In genomic region chr20:49279677-49280462, GRCh38 we compare ENCODE assay signal across 8 cellular contexts. TPM values are rescaled to one million over a fixed set of nuclear protein-coding genes. Genes with fewer than 3 reads are reported as not detected.
A peak's percentile ranks its signal among the peaks of the same experiment; 100 is the strongest.
DNase-seq lines count a peak whose midpoint lies in the region; ATAC-seq and TF ChIP-seq lines count a peak whose summit lies in the region.

No MANE protein-coding gene starts in this region.

- CTCF ChIA-PET in CD4-positive, alpha-beta T cell (lab: Charles Lee), result no interaction called here

- POLR2A ChIA-PET in CD4-positive, alpha-beta T cell (lab: Charles Lee), result interaction anchor here (0.9 to 2.2 kb wide), 9 partner anchors 8 to 234 kb away, joined by 3 to 15 read pairs (median 3); partner anchors contain the start of genes CSE1L and STAU1
- POLR2A ChIA-PET in naive thymus-derived CD8-positive, alpha-beta T cell (lab: Charles Lee), result interaction anchor here (0.6 to 3.9 kb wide), 18 partner anchors 8 to 1778 kb away, joined by 3 to 41 read pairs (median 6); partner anchors contain the start of genes CSE1L, DDX27, NCOA3 and STAU1

- no peak overlapping the region for H3K27ac ChIP-seq in CD4-positive, alpha-beta T cell (ENCODE audit: low read depth, low read length)

- H3K27me3 Mint-ChIP-seq in CD4-positive, alpha-beta T cell, result peaks cover 4% of the 10 kb centered on the region
- peaks cover 0 to 3% (median 0%) of the 10 kb centered on the region in 5 donors for H3K27me3 Mint-ChIP-seq in naive thymus-derived CD8-positive, alpha-beta T cell

- ATAC-seq in CD4-positive, alpha-beta T cell (ENCODE audit: poor library complexity), result no peak
- ATAC-seq in naive thymus-derived CD8-positive, alpha-beta T cell, result no peak
- no peak for ATAC-seq in HG02973 (IDR thresholded peaks at IDR 0.05; ENCODE audit: unreplicated experiment)

- peaks cover 26% of the 10 kb centered on the region for H3K9me3 Mint-ChIP-seq in CD4-positive, alpha-beta T cell
- H3K9me3 Mint-ChIP-seq in naive thymus-derived CD8-positive, alpha-beta T cell, result peaks cover 10 to 65% (median 38%) of the 10 kb centered on the region in 9 donors

- H3K36me3 ChIP-seq in MG63, result peaks cover 80% of the 10 kb centered on the region

- peak overlapping the region; percentile 93 for H3K27ac Mint-ChIP-seq in CD4-positive, alpha-beta T cell
- H3K27ac Mint-ChIP-seq in naive thymus-derived CD8-positive, alpha-beta T cell, result peak overlapping the region; percentile 49 to 99 (median 97)

- TF ChIP-seq CTCF in CD4-positive, alpha-beta T cell (IDR thresholded peaks at IDR 0.05), result no peak
- no peak for TF ChIP-seq CTCF in cardiac fibroblast (IDR thresholded peaks at IDR 0.05; ENCODE audit: low read depth, low read length)

- peak overlapping the region; percentile 89 for H3K4me3 Mint-ChIP-seq in CD4-positive, alpha-beta T cell
- H3K4me3 Mint-ChIP-seq in naive thymus-derived CD8-positive, alpha-beta T cell, result peak overlapping the region; percentile 93 to 100 (median 96)

- no peaks in the 10 kb centered on the region for H3K27me3 ChIP-seq in CD4-positive, alpha-beta T cell (ENCODE audit: control insufficient read depth, insufficient read depth, low read length)
- H3K27me3 ChIP-seq in MG63, result no peaks in the 10 kb centered on the region; the same call in 1 of the 2 replicates

- H3K36me3 Mint-ChIP-seq in CD4-positive, alpha-beta T cell (ENCODE audit: low read depth), result peaks cover 98% of the 10 kb centered on the region
- peaks cover 52 to 80% (median 69%) of the 10 kb centered on the region in 3 donors for H3K36me3 Mint-ChIP-seq in naive thymus-derived CD8-positive, alpha-beta T cell

- no peak for DNase-seq in CD4-positive, alpha-beta T cell
- DNase-seq in MG63, result no peak
- DNase-seq in cardiac fibroblast (ENCODE audit: low read depth in 2 of 2), result peak in 1 of 2 donors; percentile 37
- no peak for DNase-seq in naive thymus-derived CD8-positive, alpha-beta T cell
- DNase-seq in GM03348 (ENCODE audit: low spot score), result no peak
- no peak for DNase-seq in NOMO-1 treated with DMSO at 0.1 percent for 48 hours (lab: John Stamatoyannopoulos, UW; ENCODE audit: unreplicated experiment)
- no peak for DNase-seq in NCI-H510A (lab: John Stamatoyannopoulos, UW)

- peak overlapping the region; percentile 98 for H3K4me3 ChIP-seq in MG63
- H3K4me3 ChIP-seq in cardiac fibroblast (replicated peaks in 1 of 2; ENCODE audit: low read depth in 2 of 2, low read length in 2 of 2), result peak overlapping the region; percentile 80 to 94

- peaks cover 53% of the 10 kb centered on the region for H3K9me3 ChIP-seq in CD4-positive, alpha-beta T cell (ENCODE audit: control insufficient read depth, low read length)
- 0 out of 2 replicates have a peak, but pooled peaks cover 3% of the 10 kb centered on the region for H3K9me3 ChIP-seq in MG63

- intact Hi-C loops in CD4-positive, alpha-beta T cell (cut with DNase I, micrococcal nuclease), result loop anchor here in 1 of 2 experiments (2.0 kb wide), 1 partner anchor 61 kb away; the partner anchor contains the start of gene DDX27

- H3K4me1 Mint-ChIP-seq in CD4-positive, alpha-beta T cell (ENCODE audit: low read depth), result peaks cover 81% of the 10 kb centered on the region
- H3K4me1 Mint-ChIP-seq in naive thymus-derived CD8-positive, alpha-beta T cell, result peaks cover 48 to 85% (median 82%) of the 10 kb centered on the region in 4 donors

RNA-seq across cellular contexts. Expression of gene ZNFX1, which starts 2.0 kb away (rescaled TPM):
- total RNA-seq in CD4-positive, alpha-beta T cell, result 10 to 100 TPM; 50.6 to 51.6 TPM
- 29.6 and 34.3 TPM in 2 replicates for total RNA-seq in MG63 (2014; rRNA removed; shearing (Covaris generic); ENCODE audit: low replicate concordance)
- 10 to 100 TPM; 56.4 to 57.2 TPM for total RNA-seq in naive thymus-derived CD8-positive, alpha-beta T cell
- 10 to 100 TPM; 28.1 to 45.0 (median 35.8) TPM for polyA plus RNA-seq in naive thymus-derived CD8-positive, alpha-beta T cell
